ENCODE assay signal across 13 cellular contexts in genomic region chr1:25442178-25442577, GRCh38. TPM values are rescaled to one million over a fixed set of nuclear protein-coding genes. Genes with fewer than 3 reads are reported as not detected.
DNase-seq lines count a peak whose midpoint lies in the region; ATAC-seq and TF ChIP-seq lines count a peak whose summit lies in the region.
"Had no signal": no experiment of that assay in that cellular context is flagged by ENCODE, and none has a peak within 500 bp of the region (broad histone marks: within the 10 kb centered on the region; RNA-seq: fewer than 3 reads in every experiment).

No MANE protein-coding gene starts in this region.

- H3K27ac ChIP-seq in right cardiac atrium (ENCODE audit: low read length) (no peak overlapping the region), hepatocyte (no peak overlapping the region)
- no peak overlapping the region for H3K27ac ChIP-seq in CD8-positive, alpha-beta memory T cell (ENCODE audit: low read depth, low read length)
- H3K27ac ChIP-seq: coronary artery, HL-60 had no signal

- DNase-seq in right cardiac atrium, result no peak
- no peak for DNase-seq in cardiac septum (ENCODE audit: low spot score)
- DNase-seq in amniotic epithelial cell (ENCODE audit: low read depth), result peak; percentile 57
- DNase-seq in hepatocyte (ENCODE audit: low spot score), result peak; percentile 48
- DNase-seq in NCI-H2107 treated with DMSO at 0.1 percent for 48 hours (lab: John Stamatoyannopoulos, UW; ENCODE audit: unreplicated experiment), result no peak
- DNase-seq in T-helper 2 cell, result no peak
- DNase-seq in CD8-positive, alpha-beta memory T cell, result no peak
- DNase-seq: activated naive CD4-positive, alpha-beta T cell treated with anti-CD3 and anti-CD28 coated beads, Interleukin-2, amount 10 ng/mL, durations not matched to agents 7 days and 5 days; DMS153; MV-4-11 had no signal

- ATAC-seq in right cardiac atrium (peak; percentile 29 to 80), HG03439 (IDR thresholded peaks at IDR 0.05; ENCODE audit: unreplicated experiment) (no peak)

- WGBS in right cardiac atrium, result 43% methylated on average over 1 of the region's 1 CpG
- WGBS in hepatocyte (ENCODE audit: low lambda C conversion rate, missing lambda C conversion rate), result 18% methylated on average over 1 of the region's 1 CpG

- H3K4me1 ChIP-seq in right cardiac atrium (ENCODE audit: control insufficient read depth, insufficient read depth, low read length) (no peaks in the 10 kb centered on the region), hepatocyte (ENCODE audit: insufficient read depth) (no peaks in the 10 kb centered on the region)
- H3K4me1 ChIP-seq in CD8-positive, alpha-beta memory T cell (ENCODE audit: insufficient read depth, low read length), result no peaks in the 10 kb centered on the region

- no peak overlapping the region for H3K4me2 ChIP-seq in hepatocyte

- H3K27me3 Mint-ChIP-seq in CD8-positive, alpha-beta memory T cell, result no peaks in the 10 kb centered on the region
- H3K27me3 Mint-ChIP-seq: activated naive CD4-positive, alpha-beta T cell treated with anti-CD3 and anti-CD28 coated beads, Interleukin-2, amount 10 ng/mL, durations not matched to agents 7 days and 5 days had no signal

- POLR2A ChIA-PET in CD8-positive, alpha-beta memory T cell (lab: Charles Lee), result no interaction called here

- peaks cover 39% of the 10 kb centered on the region for H4K20me1 ChIP-seq in hepatocyte (ENCODE audit: insufficient read depth, poor library complexity, severe bottlenecking)

- peak overlapping the region in 1 of 8 donors; percentile 2 for H3K27ac Mint-ChIP-seq in CD8-positive, alpha-beta memory T cell
- H3K27ac Mint-ChIP-seq: activated naive CD4-positive, alpha-beta T cell treated with anti-CD3 and anti-CD28 coated beads, Interleukin-2, amount 10 ng/mL, durations not matched to agents 7 days and 5 days had no signal

- peaks cover 0 to 19% (median 6%) of the 10 kb centered on the region in 3 donors for H3K36me3 Mint-ChIP-seq in CD8-positive, alpha-beta memory T cell

- H3K4me1 Mint-ChIP-seq in CD8-positive, alpha-beta memory T cell, result peaks cover 30 to 57% (median 38%) of the 10 kb centered on the region in 3 donors

- no peaks in the 10 kb centered on the region for H3K36me3 ChIP-seq in hepatocyte (replicated peaks; ENCODE audit: insufficient read depth, low read depth)
- peaks cover 5% of the 10 kb centered on the region for H3K36me3 ChIP-seq in CD8-positive, alpha-beta memory T cell (ENCODE audit: insufficient read depth, low read length)

- TF ChIP-seq CTCF in hepatocyte (IDR thresholded peaks at IDR 0.05; ENCODE audit: poor library complexity), result peak; percentile 15

- peaks cover 98% of the 10 kb centered on the region for H3K79me2 ChIP-seq in hepatocyte

- H2AFZ ChIP-seq in hepatocyte, result no peak overlapping the region

- H3K4me3 Mint-ChIP-seq in CD8-positive, alpha-beta memory T cell, result no peak overlapping the region
- H3K4me3 Mint-ChIP-seq: activated naive CD4-positive, alpha-beta T cell treated with anti-CD3 and anti-CD28 coated beads, Interleukin-2, amount 10 ng/mL, durations not matched to agents 7 days and 5 days had no signal

- intact Hi-C loops in right cardiac atrium (cut with DNase I), result no loop called here
- intact Hi-C loops in cardiac septum (cut with DNase I), result no loop called here

- H3K27me3 ChIP-seq in right cardiac atrium (ENCODE audit: control insufficient read depth, insufficient read depth) (no peaks in the 10 kb centered on the region), hepatocyte (no peaks in the 10 kb centered on the region)
- no peaks in the 10 kb centered on the region for H3K27me3 ChIP-seq in CD8-positive, alpha-beta memory T cell (ENCODE audit: insufficient read depth, low read length, poor library complexity, severe bottlenecking)

- CTCF ChIA-PET in CD8-positive, alpha-beta memory T cell (lab: Charles Lee), result no interaction called here

- H3K4me3 ChIP-seq in right cardiac atrium (ENCODE audit: low read length) (no peak overlapping the region), hepatocyte (no peak overlapping the region)
- H3K4me3 ChIP-seq in CD8-positive, alpha-beta memory T cell (ENCODE audit: low read length), result no peak overlapping the region
- H3K4me3 ChIP-seq: coronary artery had no signal

- no peaks in the 10 kb centered on the region for H3K9me3 ChIP-seq in right cardiac atrium (ENCODE audit: control insufficient read depth, low read length)
- H3K9me3 ChIP-seq in hepatocyte (ENCODE audit: low read depth), result no peaks in the 10 kb centered on the region
- no peaks in the 10 kb centered on the region for H3K9me3 ChIP-seq in CD8-positive, alpha-beta memory T cell (ENCODE audit: low read length)

- H3K9me3 Mint-ChIP-seq in CD8-positive, alpha-beta memory T cell, result no peaks in the 10 kb centered on the region
- H3K9me3 Mint-ChIP-seq: activated naive CD4-positive, alpha-beta T cell treated with anti-CD3 and anti-CD28 coated beads, Interleukin-2, amount 10 ng/mL, durations not matched to agents 7 days and 5 days had no signal

- no peaks in the 10 kb centered on the region for H3K9me2 ChIP-seq in hepatocyte (replicated peaks; ENCODE audit: insufficient read depth)

RNA-seq across cellular contexts. Expression of gene MACO1, which starts 11.5 kb away (rescaled TPM):
- total RNA-seq in right cardiac atrium (10 to 100 TPM; 16.1 to 20.2 (median 17.4) TPM), cardiac septum (10.3 TPM), hepatocyte (27.0 and 27.2 TPM in 2 replicates)
- polyA plus RNA-seq in right cardiac atrium (8.8 TPM), hepatocyte (14.1 and 14.3 TPM in 2 replicates)
- total RNA-seq in CD8-positive, alpha-beta memory T cell, result 10 to 100 TPM; 14.7 to 15.6 TPM
- polyA plus RNA-seq in CD8-positive, alpha-beta memory T cell, result 7.5 TPM

RNA-seq across cellular contexts. Expression of gene RHCE, which starts 21.6 kb away (rescaled TPM):
- total RNA-seq in right cardiac atrium (under 1 TPM; 0.54 to 0.70 (median 0.59) TPM), cardiac septum (0.57 TPM), hepatocyte (1.4 and 8.8 TPM in 2 replicates)
- polyA plus RNA-seq in right cardiac atrium (0.43 TPM), hepatocyte (0.27 and 0.80 TPM in 2 replicates)
- total RNA-seq in CD8-positive, alpha-beta memory T cell, result under 1 TPM; 0.26 to 0.33 TPM
- 0.18 TPM for polyA plus RNA-seq in CD8-positive, alpha-beta memory T cell

Comparison
In these comparisons a context has a peak if more than half of its experiments do, and no peak if none do; other contexts are left out.
1. DNase-seq: peak in amniotic epithelial cell (single experiment) and hepatocyte (single experiment); none in right cardiac atrium (0 of 3), cardiac septum (single experiment), NCI-H2107 treated with DMSO at 0.1 percent for 48 hours (single experiment), T-helper 2 cell (0 of 5) and CD8-positive, alpha-beta memory T cell (0 of 5).